Comparison of ENCODE assay signal across 15 cellular contexts in the genomic region with DNA sequence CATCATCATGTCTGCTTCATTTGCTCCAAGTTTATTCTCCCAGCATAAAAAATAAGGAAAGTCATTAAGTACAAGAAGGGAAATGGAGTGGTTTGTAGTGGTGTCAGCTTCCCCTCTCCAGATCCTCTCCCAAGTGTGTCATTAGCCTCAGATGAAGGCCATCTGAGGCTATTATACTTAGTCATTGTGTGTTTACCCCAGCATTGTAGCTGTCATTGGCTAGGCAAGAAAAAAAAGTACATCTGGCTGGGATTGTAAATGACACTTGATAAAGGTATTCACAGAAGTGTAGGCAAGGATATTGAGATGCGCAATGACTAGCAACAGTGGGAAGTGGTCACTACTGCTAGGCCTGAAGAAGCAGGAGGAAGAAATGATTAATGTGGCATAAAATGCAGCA.
DNase-seq lines count a peak whose midpoint lies in the region; ATAC-seq and TF ChIP-seq lines count a peak whose summit lies in the region.
"Had no signal": no experiment of that assay in that cellular context is flagged by ENCODE, and none has a peak within 500 bp of the region (broad histone marks: within the 10 kb centered on the region; RNA-seq: fewer than 3 reads in every experiment).

No MANE protein-coding gene starts in this region.

- no peak for TF ChIP-seq CTCF in lower leg skin (IDR thresholded peaks at IDR 0.05)

- ATAC-seq in SK-N-SH treated with all-trans-retinoic acid at 6 μM for 48 hours, result peak; percentile 73

- no peak overlapping the region for H3K27ac Mint-ChIP-seq in activated T-cell treated with anti-CD3 and anti-CD28 coated beads, Interleukin-2, amount 50 U/mL, for 24 hours
- H3K27ac Mint-ChIP-seq: dendritic cell treated with granulocyte-macrophage colony-stimulating factor and Interleukin-4, amounts not matched to agents 40 ng/mL and 50 ng/mL, for 4 days had no signal

- no peaks in the 10 kb centered on the region for H3K27me3 Mint-ChIP-seq in activated T-cell treated with anti-CD3 and anti-CD28 coated beads, Interleukin-2, amount 50 U/mL, for 24 hours
- H3K27me3 Mint-ChIP-seq: dendritic cell treated with granulocyte-macrophage colony-stimulating factor and Interleukin-4, amounts not matched to agents 40 ng/mL and 50 ng/mL, for 4 days had no signal

- H3K4me3 Mint-ChIP-seq in activated T-cell treated with anti-CD3 and anti-CD28 coated beads, Interleukin-2, amount 50 U/mL, for 24 hours, result no peak overlapping the region
- H3K4me3 Mint-ChIP-seq: dendritic cell treated with granulocyte-macrophage colony-stimulating factor and Interleukin-4, amounts not matched to agents 40 ng/mL and 50 ng/mL, for 4 days had no signal

- DNase-seq in AG20443 (ENCODE audit: low spot score), result peak; percentile 78
- DNase-seq in HK-2 (ENCODE audit: unreplicated experiment), result peak; percentile 1
- peak; percentile 14 for DNase-seq in iris pigment epithelial cell (ENCODE audit: low read depth)
- no peak for DNase-seq in anterior cingulate cortex (lab: John Stamatoyannopoulos, UW)
- DNase-seq in CD1c-positive myeloid dendritic cell (ENCODE audit: extremely low spot score), result no peak
- DNase-seq in lower leg skin (ENCODE audit: low spot score in 2 of 2), result no peak
- DNase-seq in activated T-cell treated with anti-CD3 and anti-CD28 coated beads, Interleukin-2, amount 50 U/mL, for 24 hours, result no peak
- DNase-seq: activated CD4-positive, alpha-beta T cell treated with anti-CD3 and anti-CD28 coated beads for 4 hours; activated T-cell treated with anti-CD3 and anti-CD28 coated beads, Interleukin-2, amount 50 U/mL, for 48 hours; islet precursor cell; retina; stimulated activated CD4-positive, alpha-beta T cell treated with anti-CD3 and anti-CD28 coated beads, Interleukin-2, amount 100 ng/mL, for 48 hours had no signal

- peaks cover 12% of the 10 kb centered on the region for H3K4me1 Mint-ChIP-seq in activated T-cell treated with anti-CD3 and anti-CD28 coated beads, Interleukin-2, amount 50 U/mL, for 24 hours (ENCODE audit: low read depth)

- intact Hi-C loops in lower leg skin (cut with DNase I; ENCODE audit: low total_unique reads), result no loop called here

- no peaks in the 10 kb centered on the region for H3K9me3 Mint-ChIP-seq in activated T-cell treated with anti-CD3 and anti-CD28 coated beads, Interleukin-2, amount 50 U/mL, for 24 hours
- H3K9me3 Mint-ChIP-seq: dendritic cell treated with granulocyte-macrophage colony-stimulating factor and Interleukin-4, amounts not matched to agents 40 ng/mL and 50 ng/mL, for 4 days had no signal

- 93 to 94% methylated on average over 1 of the region's 1 CpG for WGBS in lower leg skin, 2 donors

- no peaks in the 10 kb centered on the region for H3K36me3 Mint-ChIP-seq in activated T-cell treated with anti-CD3 and anti-CD28 coated beads, Interleukin-2, amount 50 U/mL, for 24 hours (ENCODE audit: low read depth)

- TF ChIP-seq POLR2A in lower leg skin (IDR thresholded peaks at IDR 0.05), result no peak

- no peak overlapping the region for H3K4me3 ChIP-seq in lower leg skin (ENCODE audit: low read depth, poor library complexity, severe bottlenecking)
- H3K4me3 ChIP-seq: vagina had no signal

TF ChIP-seq in SK-N-SH treated with all-trans-retinoic acid at 6 μM for 48 hours, 23 proteins besides CTCF, POLR2A, EP300 and RAD21 (continues in another document):
- TF ChIP-seq OSR1 (CRISPR knock-in tag; IDR thresholded peaks at IDR 0.05) (no peak), TOX (CRISPR knock-in tag; IDR thresholded peaks at IDR 0.05; ENCODE audit: borderline replicate concordance) (no peak), ESRRG (CRISPR knock-in tag; IDR thresholded peaks at IDR 0.05) (no peak), ZFP3 (CRISPR knock-in tag; IDR thresholded peaks at IDR 0.05) (no peak), ZC3H10 (CRISPR knock-in tag; IDR thresholded peaks at IDR 0.05) (no peak), ARNTL (CRISPR knock-in tag; IDR thresholded peaks at IDR 0.05; ENCODE audit: borderline replicate concordance, low read depth) (no peak), TCF4 (CRISPR knock-in tag; IDR thresholded peaks at IDR 0.05; ENCODE audit: borderline replicate concordance) (no peak), RARB (CRISPR knock-in tag; IDR thresholded peaks at IDR 0.05) (no peak), PPARA (CRISPR knock-in tag; IDR thresholded peaks at IDR 0.05; ENCODE audit: borderline replicate concordance) (no peak), ZNF565 (CRISPR knock-in tag; conservative IDR thresholded peaks at IDR 0.05; ENCODE audit: low read depth) (no peak), CSDC2 (CRISPR knock-in tag; IDR thresholded peaks at IDR 0.05) (no peak)
- TF ChIP-seq, protein P1, sequence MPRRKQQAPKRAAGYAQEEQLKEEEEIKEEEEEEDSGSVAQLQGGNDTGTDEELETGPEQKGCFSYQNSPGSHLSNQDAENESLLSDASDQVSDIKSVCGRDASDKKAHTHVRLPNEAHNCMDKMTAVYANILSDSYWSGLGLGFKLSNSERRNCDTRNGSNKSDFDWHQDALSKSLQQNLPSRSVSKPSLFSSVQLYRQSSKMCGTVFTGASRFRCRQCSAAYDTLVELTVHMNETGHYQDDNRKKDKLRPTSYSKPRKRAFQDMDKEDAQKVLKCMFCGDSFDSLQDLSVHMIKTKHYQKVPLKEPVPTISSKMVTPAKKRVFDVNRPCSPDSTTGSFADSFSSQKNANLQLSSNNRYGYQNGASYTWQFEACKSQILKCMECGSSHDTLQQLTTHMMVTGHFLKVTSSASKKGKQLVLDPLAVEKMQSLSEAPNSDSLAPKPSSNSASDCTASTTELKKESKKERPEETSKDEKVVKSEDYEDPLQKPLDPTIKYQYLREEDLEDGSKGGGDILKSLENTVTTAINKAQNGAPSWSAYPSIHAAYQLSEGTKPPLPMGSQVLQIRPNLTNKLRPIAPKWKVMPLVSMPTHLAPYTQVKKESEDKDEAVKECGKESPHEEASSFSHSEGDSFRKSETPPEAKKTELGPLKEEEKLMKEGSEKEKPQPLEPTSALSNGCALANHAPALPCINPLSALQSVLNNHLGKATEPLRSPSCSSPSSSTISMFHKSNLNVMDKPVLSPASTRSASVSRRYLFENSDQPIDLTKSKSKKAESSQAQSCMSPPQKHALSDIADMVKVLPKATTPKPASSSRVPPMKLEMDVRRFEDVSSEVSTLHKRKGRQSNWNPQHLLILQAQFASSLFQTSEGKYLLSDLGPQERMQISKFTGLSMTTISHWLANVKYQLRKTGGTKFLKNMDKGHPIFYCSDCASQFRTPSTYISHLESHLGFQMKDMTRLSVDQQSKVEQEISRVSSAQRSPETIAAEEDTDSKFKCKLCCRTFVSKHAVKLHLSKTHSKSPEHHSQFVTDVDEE (CRISPR knock-in tag; IDR thresholded peaks at IDR 0.05), result no peak
- TF ChIP-seq, protein P2, sequence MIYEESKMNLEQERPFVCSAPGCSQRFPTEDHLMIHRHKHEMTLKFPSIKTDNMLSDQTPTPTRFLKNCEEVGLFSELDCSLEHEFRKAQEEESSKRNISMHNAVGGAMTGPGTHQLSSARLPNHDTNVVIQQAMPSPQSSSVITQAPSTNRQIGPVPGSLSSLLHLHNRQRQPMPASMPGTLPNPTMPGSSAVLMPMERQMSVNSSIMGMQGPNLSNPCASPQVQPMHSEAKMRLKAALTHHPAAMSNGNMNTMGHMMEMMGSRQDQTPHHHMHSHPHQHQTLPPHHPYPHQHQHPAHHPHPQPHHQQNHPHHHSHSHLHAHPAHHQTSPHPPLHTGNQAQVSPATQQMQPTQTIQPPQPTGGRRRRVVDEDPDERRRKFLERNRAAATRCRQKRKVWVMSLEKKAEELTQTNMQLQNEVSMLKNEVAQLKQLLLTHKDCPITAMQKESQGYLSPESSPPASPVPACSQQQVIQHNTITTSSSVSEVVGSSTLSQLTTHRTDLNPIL (CRISPR knock-in tag; IDR thresholded peaks at IDR 0.05; ENCODE audit: low read depth), result no peak
- TF ChIP-seq, protein P3, sequence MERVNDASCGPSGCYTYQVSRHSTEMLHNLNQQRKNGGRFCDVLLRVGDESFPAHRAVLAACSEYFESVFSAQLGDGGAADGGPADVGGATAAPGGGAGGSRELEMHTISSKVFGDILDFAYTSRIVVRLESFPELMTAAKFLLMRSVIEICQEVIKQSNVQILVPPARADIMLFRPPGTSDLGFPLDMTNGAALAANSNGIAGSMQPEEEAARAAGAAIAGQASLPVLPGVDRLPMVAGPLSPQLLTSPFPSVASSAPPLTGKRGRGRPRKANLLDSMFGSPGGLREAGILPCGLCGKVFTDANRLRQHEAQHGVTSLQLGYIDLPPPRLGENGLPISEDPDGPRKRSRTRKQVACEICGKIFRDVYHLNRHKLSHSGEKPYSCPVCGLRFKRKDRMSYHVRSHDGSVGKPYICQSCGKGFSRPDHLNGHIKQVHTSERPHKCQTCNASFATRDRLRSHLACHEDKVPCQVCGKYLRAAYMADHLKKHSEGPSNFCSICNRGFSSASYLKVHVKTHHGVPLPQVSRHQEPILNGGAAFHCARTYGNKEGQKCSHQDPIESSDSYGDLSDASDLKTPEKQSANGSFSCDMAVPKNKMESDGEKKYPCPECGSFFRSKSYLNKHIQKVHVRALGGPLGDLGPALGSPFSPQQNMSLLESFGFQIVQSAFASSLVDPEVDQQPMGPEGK (CRISPR knock-in tag; IDR thresholded peaks at IDR 0.05; ENCODE audit: borderline replicate concordance), result no peak
- TF ChIP-seq, protein P4, sequence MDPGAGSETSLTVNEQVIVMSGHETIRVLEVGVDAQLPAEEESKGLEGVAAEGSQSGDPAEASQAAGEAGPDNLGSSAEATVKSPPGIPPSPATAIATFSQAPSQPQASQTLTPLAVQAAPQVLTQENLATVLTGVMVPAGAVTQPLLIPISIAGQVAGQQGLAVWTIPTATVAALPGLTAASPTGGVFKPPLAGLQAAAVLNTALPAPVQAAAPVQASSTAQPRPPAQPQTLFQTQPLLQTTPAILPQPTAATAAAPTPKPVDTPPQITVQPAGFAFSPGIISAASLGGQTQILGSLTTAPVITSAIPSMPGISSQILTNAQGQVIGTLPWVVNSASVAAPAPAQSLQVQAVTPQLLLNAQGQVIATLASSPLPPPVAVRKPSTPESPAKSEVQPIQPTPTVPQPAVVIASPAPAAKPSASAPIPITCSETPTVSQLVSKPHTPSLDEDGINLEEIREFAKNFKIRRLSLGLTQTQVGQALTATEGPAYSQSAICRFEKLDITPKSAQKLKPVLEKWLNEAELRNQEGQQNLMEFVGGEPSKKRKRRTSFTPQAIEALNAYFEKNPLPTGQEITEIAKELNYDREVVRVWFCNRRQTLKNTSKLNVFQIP (CRISPR knock-in tag; IDR thresholded peaks at IDR 0.05; ENCODE audit: borderline replicate concordance, low read depth), result no peak

Comparison
In these comparisons a context has a peak if more than half of its experiments do, and no peak if none do; other contexts are left out.
1. DNase-seq: peak in AG20443 (single experiment), HK-2 (single experiment) and iris pigment epithelial cell (single experiment); none in anterior cingulate cortex (0 of 58), CD1c-positive myeloid dendritic cell (single experiment), lower leg skin (0 of 2) and activated T-cell treated with anti-CD3 and anti-CD28 coated beads, Interleukin-2, amount 50 U/mL, for 24 hours (single experiment).